23 cellular contexts compared by ENCODE assay signal in genomic region chr16:11610580-11610979, GRCh38. TPM values are rescaled to one million over a fixed set of nuclear protein-coding genes. Genes with fewer than 3 reads are reported as not detected.
A peak's percentile ranks its signal among the peaks of the same experiment; 100 is the strongest.
DNase-seq lines count a peak whose midpoint lies in the region; ATAC-seq and TF ChIP-seq lines count a peak whose summit lies in the region.
"Had no signal": no experiment of that assay in that cellular context is flagged by ENCODE, and none has a peak within 500 bp of the region (broad histone marks: within the 10 kb centered on the region; RNA-seq: fewer than 3 reads in every experiment).

No MANE protein-coding gene starts in this region.

- intact Hi-C loops in OCI-LY7 (cut with micrococcal nuclease; ENCODE audit: unreplicated experiment) = no loop called here

- H3K4me3 ChIP-seq in OCI-LY7 (ENCODE audit: low read depth, low read length, poor library complexity, severe bottlenecking) (no peak overlapping the region), retinal pigment epithelial cell (ENCODE audit: low read length) (no peak overlapping the region), suprapubic skin (no peak overlapping the region)
- H3K4me3 ChIP-seq: adrenal gland, esophagus muscularis mucosa, left lung, pancreas, stomach had no signal

- BruUV-seq in OCI-LY7 (replicated peaks; lab: Mats Ljungman, UMichigan) = no TSS peak

- no peaks in the 10 kb centered on the region for H3K9me3 ChIP-seq in OCI-LY7 (ENCODE audit: low read length)
- H3K9me3 ChIP-seq in suprapubic skin = no peaks in the 10 kb centered on the region
- H3K9me3 ChIP-seq: adrenal gland, BE2C, esophagus muscularis mucosa, left lung, pancreas, stomach had no signal

- peak; percentile 36 for DNase-seq in NCI-H2171 treated with DMSO at 0.1 percent for 48 hours (lab: John Stamatoyannopoulos, UW)
- no peak for DNase-seq in NCI-H2171 (lab: John Stamatoyannopoulos, UW)
- peak; percentile 43 for DNase-seq in OCI-LY7 (ENCODE audit: low spot score)
- no peak for DNase-seq in glutamatergic neuron
- DNase-seq in retinal pigment epithelial cell (ENCODE audit: low read depth) = no peak
- no peak for DNase-seq in NCI-H1092 treated with DMSO at 0.1 percent for 48 hours (lab: John Stamatoyannopoulos, UW)
- DNase-seq in suprapubic skin (ENCODE audit: low spot score in 2 of 2) = no peak
- DNase-seq: 8988T; activated CD4-positive, alpha-beta T cell treated with anti-CD3 and anti-CD28 coated beads for 48 hours; adrenal gland; BE2C; caudate nucleus; left lung; MM.1S; NCI-H187 treated with DMSO at 0.1 percent for 48 hours; NCI-H510A; pancreas; Right ventricle myocardium superior; stomach; T-cell had no signal

- no peak for TF ChIP-seq POLR2A in suprapubic skin (IDR thresholded peaks at IDR 0.05)

- H2AFZ ChIP-seq in OCI-LY7 (ENCODE audit: low read length) = no peak overlapping the region

- TF ChIP-seq EP300 in suprapubic skin (IDR thresholded peaks at IDR 0.05) = no peak

- no peak overlapping the region for H3K4me3 Mint-ChIP-seq in glutamatergic neuron (ENCODE audit: unreplicated experiment)
- H3K4me3 Mint-ChIP-seq: T-cell had no signal

- no peak overlapping the region for H3K4me2 ChIP-seq in OCI-LY7 (ENCODE audit: low read length)

- no peaks in the 10 kb centered on the region for H4K20me1 ChIP-seq in OCI-LY7 (ENCODE audit: insufficient read depth, low read length)

- WGBS in suprapubic skin = 77% methylated on average over 6 of the region's 6 CpGs

- H3K27ac Mint-ChIP-seq in glutamatergic neuron (ENCODE audit: unreplicated experiment) = peak overlapping the region; percentile 81
- H3K27ac Mint-ChIP-seq: IgD-negative memory B cell had no signal

- no peaks in the 10 kb centered on the region for H3K79me2 ChIP-seq in OCI-LY7 (ENCODE audit: insufficient read depth, low read depth, low read length)

- CTCF ChIA-PET in OCI-LY7 (lab: Charles Lee; ENCODE audit: unreplicated experiment) = no interaction called here

- no peaks in the 10 kb centered on the region for H3K36me3 Mint-ChIP-seq in glutamatergic neuron (ENCODE audit: unreplicated experiment)
- H3K36me3 Mint-ChIP-seq: IgD-negative memory B cell, T-cell had no signal

- peaks cover 29% of the 10 kb centered on the region for H3K4me1 Mint-ChIP-seq in glutamatergic neuron (ENCODE audit: low read depth, unreplicated experiment)

- ATAC-seq in HG03469 (IDR thresholded peaks at IDR 0.05; ENCODE audit: unreplicated experiment) = no peak
- ATAC-seq: left lung, pancreas, T-cell had no signal

- peaks cover 9% of the 10 kb centered on the region for H3K9me3 Mint-ChIP-seq in glutamatergic neuron (ENCODE audit: unreplicated experiment)
- H3K9me3 Mint-ChIP-seq: IgD-negative memory B cell, T-cell had no signal

- POLR2A ChIA-PET in OCI-LY7 (lab: Charles Lee) = interaction anchor here (0.7 kb wide), 1 partner anchor 68 kb away, joined by 4 read pairs; no protein-coding TSS in a partner anchor

- H3K9me2 ChIP-seq in OCI-LY7 (ENCODE audit: insufficient read depth, low read length) = no peaks in the 10 kb centered on the region

- no peak overlapping the region for H3K27ac ChIP-seq in OCI-LY7 (ENCODE audit: low read depth, low read length, poor library complexity, severe bottlenecking)
- no peak overlapping the region for H3K27ac ChIP-seq in suprapubic skin
- H3K27ac ChIP-seq: adrenal gland, esophagus muscularis mucosa, left lung, stomach had no signal

- H3K36me3 ChIP-seq in OCI-LY7 (ENCODE audit: insufficient read depth, low read length) = no peaks in the 10 kb centered on the region
- no peaks in the 10 kb centered on the region for H3K36me3 ChIP-seq in suprapubic skin
- H3K36me3 ChIP-seq: adrenal gland, BE2C, esophagus muscularis mucosa, left lung, pancreas, stomach had no signal

- H3K27me3 ChIP-seq in suprapubic skin = no peaks in the 10 kb centered on the region
- H3K27me3 ChIP-seq: adrenal gland, BE2C, left lung, pancreas, stomach had no signal

- peaks cover 10% of the 10 kb centered on the region for H3K27me3 Mint-ChIP-seq in glutamatergic neuron (ENCODE audit: unreplicated experiment)
- H3K27me3 Mint-ChIP-seq: IgD-negative memory B cell, T-cell had no signal

- H3K4me1 ChIP-seq in OCI-LY7 (ENCODE audit: insufficient read depth, low read length, poor library complexity, severe bottlenecking) (peaks cover 47% of the 10 kb centered on the region), suprapubic skin (peaks cover 18% of the 10 kb centered on the region)
- H3K4me1 ChIP-seq: adrenal gland, BE2C, pancreas had no signal

- TF ChIP-seq CTCF in OCI-LY7 (conservative IDR thresholded peaks at IDR 0.05; ENCODE audit: low read length) = peak; percentile 58; the same call in 1 of the 2 replicates
- TF ChIP-seq CTCF in glutamatergic neuron (IDR thresholded peaks at IDR 0.05; ENCODE audit: partially characterized antibody, unreplicated experiment) = no peak
- peak; percentile 5 for TF ChIP-seq CTCF in retinal pigment epithelial cell (conservative IDR thresholded peaks at IDR 0.05; ENCODE audit: low read depth, low read length)
- no peak for TF ChIP-seq CTCF in suprapubic skin (IDR thresholded peaks at IDR 0.05)

RNA-seq across cellular contexts. Expression of gene LITAF, which starts 23.9 kb away (rescaled TPM):
- 12.2 and 18.4 TPM in 2 replicates for total RNA-seq in OCI-LY7 (2014; rRNA removed; shearing (Covaris generic))
- total RNA-seq in OCI-LY7 (2022) = 34.2 and 43.2 TPM in 2 replicates
- total RNA-seq in glutamatergic neuron (ENCODE audit: unreplicated experiment) = 29.2 TPM
- total RNA-seq in suprapubic skin = 10 to 100 TPM; 48.8 to 82.2 (median 72.8) TPM

RNA-seq across cellular contexts. Expression of gene SNN, which starts 57.7 kb away (rescaled TPM):
- 28.3 and 31.8 TPM in 2 replicates for total RNA-seq in OCI-LY7 (2014; rRNA removed; shearing (Covaris generic))
- total RNA-seq in OCI-LY7 (2022) = 27.8 and 31.6 TPM in 2 replicates
- total RNA-seq in glutamatergic neuron (ENCODE audit: unreplicated experiment) = 491 TPM
- total RNA-seq in suprapubic skin = 10 to 100 TPM; 17.0 to 32.7 (median 24.6) TPM

Comparison
In these comparisons a context has a peak if more than half of its experiments do, and no peak if none do; other contexts are left out.
1. DNase-seq: peak in NCI-H2171 treated with DMSO at 0.1 percent for 48 hours (single experiment) and OCI-LY7 (single experiment); none in NCI-H2171 (single experiment), glutamatergic neuron (single experiment), retinal pigment epithelial cell (single experiment), NCI-H1092 treated with DMSO at 0.1 percent for 48 hours (single experiment) and suprapubic skin (0 of 2).
2. CTCF ChIP-seq: peak in OCI-LY7 (single experiment) and retinal pigment epithelial cell (single experiment); none in glutamatergic neuron (single experiment) and suprapubic skin (0 of 2).
3. RNA of gene SNN, which starts 57.7 kb away (total RNA-seq): 491 TPM in glutamatergic neuron (single experiment); 27.8 to 31.8 TPM in OCI-LY7 and 17.0 to 32.7 TPM in suprapubic skin; every median in the first group is over 10 times any median in the second.